In genomic region chr12:126551882-126552281, GRCh38 we compare ENCODE assay signal across 34 cellular contexts.
"Had no signal": no experiment of that assay in that cellular context is flagged by ENCODE, and none has a peak within 500 bp of the region (broad histone marks: within the 10 kb centered on the region; RNA-seq: fewer than 3 reads in every experiment).

No MANE protein-coding gene starts in this region.

- H3K4me3 ChIP-seq: MG63 had no signal

- H3K9me3 ChIP-seq: MG63 had no signal

- DNase-seq: Karpas-422, Kasumi-1, MG63, MM.1S, MV-4-11, NCI-H1048, NCI-H1092, NCI-H1092 treated with DMSO at 0.1 percent for 48 hours, NCI-H1105, NCI-H1105 treated with DMSO at 0.1 percent for 48 hours, NCI-H1417, NCI-H1417 treated with DMSO at 0.1 percent for 48 hours, NCI-H1436, NCI-H1436 treated with DMSO at 0.1 percent for 48 hours, NCI-H146, NCI-H1694, NCI-H1694 treated with DMSO at 0.1 percent for 48 hours, NCI-H187, NCI-H187 treated with DMSO at 0.1 percent for 48 hours, NCI-H1930, NCI-H2029, NCI-H2029 treated with DMSO at 0.1 percent for 48 hours, NCI-H2081, NCI-H2081 treated with DMSO at 0.1 percent for 48 hours, NCI-H2107, NCI-H2171, NCI-H2171 treated with DMSO at 0.1 percent for 48 hours, NCI-H2227 treated with DMSO at 0.1 percent for 48 hours, NCI-H226, NCI-H345, NCI-H446, NCI-H446 treated with DMSO at 0.1 percent for 48 hours, NCI-H510A, NCI-H510A treated with DMSO at 0.1 percent for 48 hours had no signal

- H3K36me3 ChIP-seq: MG63 had no signal

- H3K27me3 ChIP-seq: MG63 had no signal
